28 cellular contexts compared by ENCODE assay signal in the genomic region with DNA sequence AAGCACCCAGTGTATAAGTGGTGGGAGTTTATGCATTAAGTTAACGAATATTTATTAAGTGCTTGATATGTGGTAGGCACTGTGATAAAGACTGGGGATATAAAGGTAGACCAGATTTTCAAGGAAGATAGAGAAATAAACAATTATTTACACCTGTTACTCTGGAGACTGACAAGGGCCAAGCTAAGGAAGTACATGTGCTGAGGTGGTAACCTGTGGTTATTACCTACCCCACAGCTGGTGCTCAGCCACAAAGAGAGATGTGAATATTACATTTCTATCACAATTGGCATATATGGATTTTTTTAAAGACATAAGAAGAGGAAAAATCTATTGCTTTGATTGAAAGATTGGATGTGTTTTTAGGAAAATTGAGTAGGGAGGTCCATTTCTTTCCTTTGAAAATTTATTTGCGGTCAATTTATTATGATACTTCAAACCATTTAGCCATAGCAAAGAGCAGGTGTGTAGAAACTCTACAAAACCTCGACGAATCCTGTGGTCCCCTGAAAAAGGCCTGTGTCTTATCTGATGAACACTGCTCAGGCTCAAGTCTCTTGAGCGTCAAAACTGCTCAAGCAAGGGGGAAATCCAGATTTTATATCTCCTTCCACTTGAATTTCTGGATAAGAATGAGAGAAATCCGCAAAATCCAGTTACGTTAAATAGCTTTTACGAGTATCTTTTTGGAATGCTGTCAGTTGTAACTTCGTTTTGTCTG.
"Had no signal": no experiment of that assay in that cellular context is flagged by ENCODE, and none has a peak within 500 bp of the region (broad histone marks: within the 10 kb centered on the region; RNA-seq: fewer than 3 reads in every experiment).

No MANE protein-coding gene starts in this region.

- H3K4me3 ChIP-seq: Peyer's patch, SJCRH30 had no signal

- DNase-seq: activated CD4-positive, alpha-beta memory T cell treated with anti-CD3 and anti-CD28 coated beads, Interleukin-2, amount 10 ng/mL, durations not matched to agents 7 days and 5 days; activated CD4-positive, alpha-beta T cell treated with anti-CD3 and anti-CD28 coated beads for 1 hour; activated CD4-positive, alpha-beta T cell treated with anti-CD3 and anti-CD28 coated beads for 48 hours; activated CD4-positive, CD25-positive, alpha-beta regulatory T cell; activated CD8-positive, alpha-beta memory T cell treated with anti-CD3 and anti-CD28 coated beads for 24 hours; activated CD8-positive, alpha-beta memory T cell treated with anti-CD3 and anti-CD28 coated beads, Interleukin-2, amount 10 ng/mL, durations not matched to agents 7 days and 5 days; activated CD8-positive, alpha-beta memory T cell treated with anti-CD3 and anti-CD28 coated beads, Interleukin-2, amount 50 U/mL, for 48 hours; activated effector memory CD4-positive, alpha-beta T cell treated with Interleukin-2 at 50 U/mL for 16 hours; activated naive CD4-positive, alpha-beta T cell treated with anti-CD3 and anti-CD28 coated beads, Interleukin-2, amount 10 ng/mL, durations not matched to agents 7 days and 5 days; activated naive CD8-positive, alpha-beta T cell treated with anti-CD3 and anti-CD28 coated beads, Interleukin-2, amount 50 U/mL, for 24 hours; activated T-cell treated with anti-CD3 and anti-CD28 coated beads, Interleukin-2, amount 50 U/mL, for 48 hours; anterior cingulate cortex; central memory CD4-positive, alpha-beta T cell; NCI-H1105; NCI-H1417 treated with DMSO at 0.1 percent for 48 hours; NCI-H187 treated with DMSO at 0.1 percent for 48 hours; NCI-H2081 treated with DMSO at 0.1 percent for 48 hours; NCI-H226; NCI-H446 treated with DMSO at 0.1 percent for 48 hours; NCI-H524; NCI-H82; PC-3; Peyer's patch; RPMI8226; SJCRH30; T1000; WERI-Rb-1 had no signal

- H3K9ac ChIP-seq: KMS-11 had no signal

- H3K4me1 ChIP-seq: Peyer's patch, SJCRH30 had no signal

- H3K36me3 ChIP-seq: Peyer's patch, SJCRH30, WERI-Rb-1 had no signal

- H3K9me3 ChIP-seq: Peyer's patch, SJCRH30 had no signal

- H3K27me3 ChIP-seq: Peyer's patch, SJCRH30 had no signal

- H3K4me2 ChIP-seq: KMS-11 had no signal

- H3K27ac ChIP-seq: Peyer's patch, SJCRH30, WERI-Rb-1 had no signal

- ATAC-seq: activated CD8-positive, alpha-beta memory T cell treated with anti-CD3 and anti-CD28 coated beads, Interleukin-2, amount 10 ng/mL, durations not matched to agents 7 days and 5 days; activated naive CD8-positive, alpha-beta T cell treated with anti-CD3 and anti-CD28 coated beads, Interleukin-2, amount 50 U/mL, for 24 hours; PC-3 had no signal
